ENCODE assay signal across 9 cellular contexts in the genomic region with DNA sequence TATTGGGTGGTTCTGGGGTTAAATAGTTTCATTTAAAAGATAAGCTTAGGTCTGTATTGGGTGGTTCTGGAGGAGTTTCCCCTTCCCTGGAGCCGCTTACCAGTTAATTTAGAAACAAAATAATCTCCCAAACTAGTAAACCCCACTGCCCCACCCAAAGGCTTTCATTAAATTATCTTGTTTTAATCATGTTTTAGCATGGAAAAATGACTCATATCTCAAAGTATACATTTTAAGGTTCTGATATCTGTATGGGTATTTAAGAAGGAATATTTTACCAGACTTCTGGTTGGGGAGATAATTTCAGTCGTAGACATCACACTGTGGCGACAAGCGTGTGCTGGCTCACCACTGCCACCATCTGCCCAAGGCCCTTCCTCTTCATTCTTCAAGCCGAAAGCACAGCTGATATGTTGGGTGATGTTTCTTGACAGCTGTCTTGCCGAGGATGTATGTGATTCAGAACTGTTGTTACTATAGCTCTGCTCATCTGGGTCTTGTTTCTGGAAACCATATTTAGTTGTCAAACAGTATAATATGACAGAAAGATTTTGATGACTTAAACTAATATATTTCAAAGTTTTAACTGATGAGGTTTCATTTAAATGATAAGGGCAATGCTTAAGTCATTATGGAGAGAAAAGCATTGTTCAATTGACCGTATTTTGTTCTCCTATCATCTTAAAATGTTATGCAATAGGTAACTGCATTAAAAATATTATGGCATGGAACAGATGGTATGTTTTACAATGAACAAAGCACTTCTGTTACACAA. TPM values are rescaled to one million over a fixed set of nuclear protein-coding genes. Genes with fewer than 3 reads are reported as not detected.
A peak's percentile ranks its signal among the peaks of the same experiment; 100 is the strongest.
DNase-seq lines count a peak whose midpoint lies in the region; ATAC-seq and TF ChIP-seq lines count a peak whose summit lies in the region.
"Had no signal": no experiment of that assay in that cellular context is flagged by ENCODE, and none has a peak within 500 bp of the region (broad histone marks: within the 10 kb centered on the region; RNA-seq: fewer than 3 reads in every experiment).

No MANE protein-coding gene starts in this region.

- H3K9me3 ChIP-seq in DND-41 (ENCODE audit: insufficient read depth, low read length, severe bottlenecking): no peaks in the 10 kb centered on the region

- H3K27me3 Mint-ChIP-seq in naive thymus-derived CD8-positive, alpha-beta T cell: peaks cover 19 to 39% (median 28%) of the 10 kb centered on the region in 5 donors

- H3K4me3 Mint-ChIP-seq in naive thymus-derived CD8-positive, alpha-beta T cell: no peak overlapping the region

- H3K27ac Mint-ChIP-seq in naive thymus-derived CD8-positive, alpha-beta T cell: no peak overlapping the region

- no peaks in the 10 kb centered on the region for H3K4me1 ChIP-seq in DND-41 (ENCODE audit: insufficient read depth, low read length)

- H3K9ac ChIP-seq in DND-41 (ENCODE audit: low read depth, low read length): no peak overlapping the region

- H3K27ac ChIP-seq in DND-41 (ENCODE audit: low read length) (no peak overlapping the region), brain microvascular endothelial cell (no peak overlapping the region)
- H3K27ac ChIP-seq: SK-N-MC had no signal

- peak; percentile 51 for TF ChIP-seq CTCF in DND-41 (IDR thresholded peaks at IDR 0.05; ENCODE audit: borderline replicate concordance, extremely low read depth, low read length, poor library complexity, severe bottlenecking)
- TF ChIP-seq CTCF in brain microvascular endothelial cell (IDR thresholded peaks at IDR 0.05; ENCODE audit: low read depth, low read length, missing control alignments): peak; percentile 66

- peaks cover 8 to 16% (median 11%) of the 10 kb centered on the region in 4 donors for H3K4me1 Mint-ChIP-seq in naive thymus-derived CD8-positive, alpha-beta T cell

- ATAC-seq in DND-41 (ENCODE audit: insufficient read depth, low read depth) (peak; percentile 56; the same call in 2 of the 3 replicates), HG02852 (IDR thresholded peaks at IDR 0.05; ENCODE audit: unreplicated experiment) (no peak), GM19455 (IDR thresholded peaks at IDR 0.05; ENCODE audit: unreplicated experiment) (no peak)
- peak; percentile 77 to 80 for ATAC-seq in naive thymus-derived CD8-positive, alpha-beta T cell

- H3K4me2 ChIP-seq in DND-41 (ENCODE audit: insufficient read depth, low read length): no peak overlapping the region

- H3K27me3 ChIP-seq in DND-41 (ENCODE audit: insufficient read depth, low read length, poor library complexity): peaks cover 11% of the 10 kb centered on the region
- H3K27me3 ChIP-seq in brain microvascular endothelial cell (replicated peaks): peaks cover 18% of the 10 kb centered on the region

- no peaks in the 10 kb centered on the region for H3K36me3 ChIP-seq in DND-41 (ENCODE audit: insufficient read depth, low read length)
- no peaks in the 10 kb centered on the region for H3K36me3 ChIP-seq in brain microvascular endothelial cell (replicated peaks)

- H3K79me2 ChIP-seq in DND-41 (ENCODE audit: insufficient read depth, low read length): no peaks in the 10 kb centered on the region

- in situ Hi-C loops in brain microvascular endothelial cell (cut with HindIII; ENCODE audit: low pct_ligation_motif_present, low sequenced_read_pairs): no loop called here

- POLR2A ChIA-PET in naive thymus-derived CD8-positive, alpha-beta T cell (lab: Charles Lee): interaction anchor here (0.8 to 1.9 kb wide), 2 partner anchors 17 to 127 kb away, joined by 3 to 5 read pairs; a partner anchor contains a TSS

- no peaks in the 10 kb centered on the region for H3K9me3 Mint-ChIP-seq in naive thymus-derived CD8-positive, alpha-beta T cell

- H3K36me3 Mint-ChIP-seq in naive thymus-derived CD8-positive, alpha-beta T cell: no peaks in the 10 kb centered on the region

- H3K4me3 ChIP-seq in DND-41 (ENCODE audit: low read depth in 1 of 2, low read length in 2 of 2) (no peak overlapping the region), brain microvascular endothelial cell (ENCODE audit: low read depth, low read length) (no peak overlapping the region)
- H3K4me3 ChIP-seq: SK-N-MC had no signal

- DNase-seq in DND-41 (peak; percentile 19), HT1080 (ENCODE audit: low read depth) (peak; percentile 59), RPMI8226 (peak; percentile 72), brain microvascular endothelial cell (peak; percentile 12), cerebellar nuclear complex (lab: John Stamatoyannopoulos, UW) (no peak)
- peak; percentile 13 to 69 (median 37) for DNase-seq in naive thymus-derived CD8-positive, alpha-beta T cell

- no peaks in the 10 kb centered on the region for H4K20me1 ChIP-seq in DND-41 (ENCODE audit: insufficient read depth, low read length)

- no peak overlapping the region for H2AFZ ChIP-seq in DND-41 (ENCODE audit: low read depth, low read length)

RNA-seq across cellular contexts. Expression of a gene that starts 5.1 kb away (rescaled TPM):
- total RNA-seq in HT1080 (2014; rRNA removed; shearing (Covaris generic)): not detected in 2 replicates
- not detected in 2 replicates for polyA plus RNA-seq in HT1080 (2015; cell fraction: cytosol; rRNA removed)
- not detected in 2 replicates for polyA plus RNA-seq in HT1080 (2015; cell fraction: nucleus; rRNA removed)
- not detected for total RNA-seq in naive thymus-derived CD8-positive, alpha-beta T cell
- polyA plus RNA-seq in naive thymus-derived CD8-positive, alpha-beta T cell: not detected

RNA-seq across cellular contexts. Expression of a gene that starts 17.3 kb away (rescaled TPM):
- 39.3 and 79.9 TPM in 2 replicates for total RNA-seq in HT1080 (2014; rRNA removed; shearing (Covaris generic))
- 35.3 and 35.4 TPM in 2 replicates for polyA plus RNA-seq in HT1080 (2015; cell fraction: cytosol; rRNA removed)
- polyA plus RNA-seq in HT1080 (2015; cell fraction: nucleus; rRNA removed): 33.9 and 34.4 TPM in 2 replicates
- total RNA-seq in naive thymus-derived CD8-positive, alpha-beta T cell: 10 to 100 TPM in 1 of 2 experiments, 1 to 10 TPM in 1; 9.3 to 10.9 TPM
- 1 to 10 TPM; 1.8 to 4.7 (median 3.3) TPM for polyA plus RNA-seq in naive thymus-derived CD8-positive, alpha-beta T cell

RNA-seq across cellular contexts. Expression of a gene that starts 35.1 kb away (rescaled TPM):
- not detected in 2 replicates for total RNA-seq in HT1080 (2014; rRNA removed; shearing (Covaris generic))
- not detected in 2 replicates for polyA plus RNA-seq in HT1080 (2015; cell fraction: cytosol; rRNA removed)
- not detected in 2 replicates for polyA plus RNA-seq in HT1080 (2015; cell fraction: nucleus; rRNA removed)
- total RNA-seq in naive thymus-derived CD8-positive, alpha-beta T cell: not detected
- not detected for polyA plus RNA-seq in naive thymus-derived CD8-positive, alpha-beta T cell

RNA-seq across cellular contexts. Expression of a gene that starts 50.3 kb away (rescaled TPM):
- not detected in 2 replicates for total RNA-seq in HT1080 (2014; rRNA removed; shearing (Covaris generic))
- not detected in 2 replicates for polyA plus RNA-seq in HT1080 (2015; cell fraction: cytosol; rRNA removed)
- not detected in 2 replicates for polyA plus RNA-seq in HT1080 (2015; cell fraction: nucleus; rRNA removed)
- not detected for total RNA-seq in naive thymus-derived CD8-positive, alpha-beta T cell
- not detected for polyA plus RNA-seq in naive thymus-derived CD8-positive, alpha-beta T cell

Comparison
In these comparisons a context has a peak if more than half of its experiments do, and no peak if none do; other contexts are left out.
1. ATAC-seq: peak in DND-41 (single experiment) and naive thymus-derived CD8-positive, alpha-beta T cell (2 of 2); none in HG02852 (single experiment) and GM19455 (single experiment).
2. DNase-seq: peak in DND-41 (single experiment), HT1080 (single experiment), RPMI8226 (single experiment), brain microvascular endothelial cell (single experiment) and naive thymus-derived CD8-positive, alpha-beta T cell (10 of 10); none in cerebellar nuclear complex (0 of 2).